ENCODE assay signal across 19 cellular contexts in genomic region chr17:27733771-27734170, GRCh38.
"Had no signal": no experiment of that assay in that cellular context is flagged by ENCODE, and none has a peak within 500 bp of the region (broad histone marks: within the 10 kb centered on the region; RNA-seq: fewer than 3 reads in every experiment).

No MANE protein-coding gene starts in this region.

- H3K27ac ChIP-seq: left ventricle myocardium inferior, right atrium auricular region, skin epidermis, tibial nerve, uterus had no signal

- H3K36me3 Mint-ChIP-seq: activated naive CD8-positive, alpha-beta T cell treated with anti-CD3 and anti-CD28 coated beads, Interleukin-2, amount 10 ng/mL, durations not matched to agents 7 days and 5 days had no signal

- DNase-seq: activated CD4-positive, alpha-beta T cell treated with anti-CD3 and anti-CD28 coated beads, Interleukin-2, amount 50 U/mL, for 4 hours; activated CD4-positive, CD25-positive, alpha-beta regulatory T cell treated with anti-CD3 and anti-CD28 coated beads, Interleukin-2, amount 50 U/mL, for 72 hours; activated naive CD4-positive, alpha-beta T cell; activated naive CD8-positive, alpha-beta T cell treated with anti-CD3 and anti-CD28 coated beads, Interleukin-2, amount 10 ng/mL, durations not matched to agents 7 days and 5 days; activated T-cell treated with anti-CD3 and anti-CD28 coated beads for 4 hours; aorta; effector memory CD4-positive, alpha-beta T cell; left ventricle myocardium inferior; occipital lobe; stimulated activated CD4-positive, alpha-beta T cell treated with anti-CD3 and anti-CD28 coated beads, Interleukin-4, amount 100 ng/mL, for 24 hours; stimulated activated naive CD4-positive, alpha-beta T cell; T1000; uterus had no signal

- H3K9me3 ChIP-seq: left ventricle myocardium inferior, right atrium auricular region, tibial nerve, uterus had no signal

- H3K4me3 ChIP-seq: left ventricle myocardium inferior, right atrium auricular region, skin epidermis, tibial nerve, uterus had no signal

- H3K27ac Mint-ChIP-seq: activated naive CD8-positive, alpha-beta T cell treated with anti-CD3 and anti-CD28 coated beads, Interleukin-2, amount 10 ng/mL, durations not matched to agents 7 days and 5 days; dendritic cell treated with granulocyte-macrophage colony-stimulating factor and Interleukin-4, amounts not matched to agents 40 ng/mL and 50 ng/mL, for 4 days; nephron; progenitor cell of endocrine pancreas had no signal

- H3K4me1 Mint-ChIP-seq: activated naive CD8-positive, alpha-beta T cell treated with anti-CD3 and anti-CD28 coated beads, Interleukin-2, amount 10 ng/mL, durations not matched to agents 7 days and 5 days; nephron had no signal

- H3K4me3 Mint-ChIP-seq: activated naive CD8-positive, alpha-beta T cell treated with anti-CD3 and anti-CD28 coated beads, Interleukin-2, amount 10 ng/mL, durations not matched to agents 7 days and 5 days; dendritic cell treated with granulocyte-macrophage colony-stimulating factor and Interleukin-4, amounts not matched to agents 40 ng/mL and 50 ng/mL, for 4 days; nephron had no signal

- H3K27me3 ChIP-seq: right atrium auricular region, tibial nerve had no signal

- H3K36me3 ChIP-seq: left ventricle myocardium inferior, right atrium auricular region, tibial nerve, uterus had no signal

- H3K9me3 Mint-ChIP-seq: activated naive CD8-positive, alpha-beta T cell treated with anti-CD3 and anti-CD28 coated beads, Interleukin-2, amount 10 ng/mL, durations not matched to agents 7 days and 5 days; dendritic cell treated with granulocyte-macrophage colony-stimulating factor and Interleukin-4, amounts not matched to agents 40 ng/mL and 50 ng/mL, for 4 days; nephron had no signal

- H3K4me1 ChIP-seq: left ventricle myocardium inferior, right atrium auricular region, tibial nerve, uterus had no signal
